ENCODE assay signal across 13 cellular contexts in the genomic region with DNA sequence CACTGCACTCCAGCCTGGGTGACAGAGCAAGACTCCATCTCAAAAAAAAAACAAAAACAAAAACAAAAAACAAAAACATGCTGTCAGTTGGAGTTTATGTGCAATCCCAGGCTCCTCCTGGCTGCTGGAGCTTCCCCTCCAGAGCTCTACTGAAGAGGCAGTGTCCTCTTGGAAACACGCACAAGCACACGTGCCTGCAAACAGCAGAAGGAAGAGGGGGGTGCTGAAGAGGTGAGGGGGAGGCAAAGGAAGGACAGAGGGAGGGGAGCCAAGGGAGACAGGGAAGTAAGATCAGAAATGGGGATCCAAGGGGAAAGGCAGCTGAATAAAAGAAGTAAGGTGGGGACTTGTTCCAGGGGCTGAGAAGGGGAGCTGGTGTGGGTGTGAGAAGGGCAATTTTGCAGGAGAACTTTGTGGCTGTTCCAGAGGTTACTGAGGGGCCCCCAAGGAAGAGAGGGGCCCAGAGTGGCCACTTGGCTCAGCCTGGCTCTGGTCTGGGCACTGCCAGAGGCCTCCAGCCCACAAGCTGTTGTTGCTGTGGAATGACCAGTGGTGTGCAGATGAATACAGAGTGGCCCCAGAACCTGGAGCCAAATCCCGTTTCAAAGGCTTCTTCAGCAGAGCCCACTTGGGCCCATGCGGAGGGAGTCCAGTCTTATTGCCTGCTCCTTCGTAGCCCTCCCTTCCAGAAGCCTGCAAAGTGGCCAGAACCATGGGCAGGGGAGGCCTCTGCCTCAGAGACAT. TPM values are rescaled to one million over a fixed set of nuclear protein-coding genes. Genes with fewer than 3 reads are reported as not detected.
A peak's percentile ranks its signal among the peaks of the same experiment; 100 is the strongest.
DNase-seq lines count a peak whose midpoint lies in the region; ATAC-seq lines count a peak whose summit lies in the region.
"Had no signal": no experiment of that assay in that cellular context is flagged by ENCODE, and none has a peak within 500 bp of the region (broad histone marks: within the 10 kb centered on the region; RNA-seq: fewer than 3 reads in every experiment).

No MANE protein-coding gene starts in this region.

- H3K4me3 Mint-ChIP-seq in stimulated activated naive B cell treated with anti-CD40 and anti-IgM and Interleukin-4, amounts not matched to agents 10 μg/mL and 1 μg/mL and 100 μg/mL, for 72 hours, result no peak overlapping the region
- H3K4me3 Mint-ChIP-seq in naive thymus-derived CD8-positive, alpha-beta T cell, result no peak overlapping the region
- H3K4me3 Mint-ChIP-seq: activated naive CD8-positive, alpha-beta T cell treated with anti-CD3 and anti-CD28 coated beads, Interleukin-2, amount 10 ng/mL, durations not matched to agents 7 days and 5 days; naive thymus-derived CD4-positive, alpha-beta T cell had no signal

- no peak overlapping the region for H3K4me3 ChIP-seq in BLaER1
- H3K4me3 ChIP-seq: right lobe of liver had no signal

- no peaks in the 10 kb centered on the region for H3K36me3 Mint-ChIP-seq in stimulated activated naive B cell treated with anti-CD40 and anti-IgM and Interleukin-4, amounts not matched to agents 10 μg/mL and 1 μg/mL and 100 μg/mL, for 72 hours
- H3K36me3 Mint-ChIP-seq in naive thymus-derived CD8-positive, alpha-beta T cell, result peaks cover 0 to 2% (median 0%) of the 10 kb centered on the region in 3 donors
- H3K36me3 Mint-ChIP-seq: activated naive CD8-positive, alpha-beta T cell treated with anti-CD3 and anti-CD28 coated beads, Interleukin-2, amount 10 ng/mL, durations not matched to agents 7 days and 5 days; naive thymus-derived CD4-positive, alpha-beta T cell had no signal

- 0 out of 2 replicates have a peak overlapping the region, but pooled peaks have one; percentile 51 for H3K9ac ChIP-seq in BLaER1

- H3K9me3 Mint-ChIP-seq in stimulated activated naive B cell treated with anti-CD40 and anti-IgM and Interleukin-4, amounts not matched to agents 10 μg/mL and 1 μg/mL and 100 μg/mL, for 72 hours, result no peaks in the 10 kb centered on the region
- no peaks in the 10 kb centered on the region for H3K9me3 Mint-ChIP-seq in naive thymus-derived CD8-positive, alpha-beta T cell
- H3K9me3 Mint-ChIP-seq: activated naive CD8-positive, alpha-beta T cell treated with anti-CD3 and anti-CD28 coated beads, Interleukin-2, amount 10 ng/mL, durations not matched to agents 7 days and 5 days; naive thymus-derived CD4-positive, alpha-beta T cell had no signal

- H3K9me3 ChIP-seq in BLaER1, result no peaks in the 10 kb centered on the region
- H3K9me3 ChIP-seq: right lobe of liver had no signal

- ATAC-seq in left colon, result peak; percentile 44
- ATAC-seq in stimulated activated naive B cell treated with anti-CD40 and anti-IgM and Interleukin-4, amounts not matched to agents 10 μg/mL and 1 μg/mL and 100 μg/mL, for 72 hours (replicated peaks), result no peak
- ATAC-seq in naive thymus-derived CD8-positive, alpha-beta T cell, result no peak
- ATAC-seq: naive thymus-derived CD4-positive, alpha-beta T cell had no signal

- H3K27ac ChIP-seq in BLaER1, result peak overlapping the region; percentile 71; the same call in 1 of the 2 replicates
- H3K27ac ChIP-seq: right lobe of liver had no signal

- H3K4me2 ChIP-seq in BLaER1, result peak overlapping the region; percentile 77

- peaks cover 63% of the 10 kb centered on the region for H4K20me1 ChIP-seq in BLaER1

- H3K4me1 ChIP-seq in BLaER1, result peaks cover 91% of the 10 kb centered on the region
- H3K4me1 ChIP-seq: right lobe of liver had no signal

- H3K27me3 Mint-ChIP-seq in stimulated activated naive B cell treated with anti-CD40 and anti-IgM and Interleukin-4, amounts not matched to agents 10 μg/mL and 1 μg/mL and 100 μg/mL, for 72 hours, result peaks cover 3 to 16% of the 10 kb centered on the region in 2 donors
- peaks cover 0 to 17% (median 5%) of the 10 kb centered on the region in 5 donors for H3K27me3 Mint-ChIP-seq in naive thymus-derived CD8-positive, alpha-beta T cell

- peak in 44 of 58 donors; percentile 16 to 87 (median 56) for DNase-seq in anterior cingulate cortex (lab: John Stamatoyannopoulos, UW)
- no peak for DNase-seq in left colon
- DNase-seq in stimulated activated naive B cell treated with anti-CD40 and anti-IgM and Interleukin-4, amounts not matched to agents 10 μg/mL and 1 μg/mL and 100 μg/mL, for 72 hours, result no peak
- no peak for DNase-seq in naive thymus-derived CD8-positive, alpha-beta T cell
- no peak for DNase-seq in stimulated activated naive CD4-positive, alpha-beta T cell (lab: John Stamatoyannopoulos, UW)
- DNase-seq in NCI-H446 (lab: John Stamatoyannopoulos, UW), result no peak
- DNase-seq in foreskin melanocyte, result no peak
- DNase-seq: activated naive CD8-positive, alpha-beta T cell treated with anti-CD3 and anti-CD28 coated beads, Interleukin-2, amount 10 ng/mL, durations not matched to agents 7 days and 5 days; activated T-cell treated with anti-CD3 and anti-CD28 coated beads, Interleukin-2, amount 50 U/mL, for 48 hours; naive thymus-derived CD4-positive, alpha-beta T cell; NCI-H1105; right lobe of liver had no signal

- POLR2A ChIA-PET in naive thymus-derived CD8-positive, alpha-beta T cell (lab: Charles Lee), result interaction anchor here (0.5 kb wide), 1 partner anchor 91 kb away, joined by 3 read pairs; no protein-coding TSS in a partner anchor

- peak overlapping the region; percentile 44 for H3K27ac Mint-ChIP-seq in stimulated activated naive B cell treated with anti-CD40 and anti-IgM and Interleukin-4, amounts not matched to agents 10 μg/mL and 1 μg/mL and 100 μg/mL, for 72 hours
- peak overlapping the region in 2 of 10 donors; percentile 12 to 56 for H3K27ac Mint-ChIP-seq in naive thymus-derived CD8-positive, alpha-beta T cell
- H3K27ac Mint-ChIP-seq: activated naive CD8-positive, alpha-beta T cell treated with anti-CD3 and anti-CD28 coated beads, Interleukin-2, amount 10 ng/mL, durations not matched to agents 7 days and 5 days had no signal

- intact Hi-C loops in left colon (cut with DNase I, micrococcal nuclease), result no loop called here

- H3K4me1 Mint-ChIP-seq in stimulated activated naive B cell treated with anti-CD40 and anti-IgM and Interleukin-4, amounts not matched to agents 10 μg/mL and 1 μg/mL and 100 μg/mL, for 72 hours, result peaks cover 0 to 2% of the 10 kb centered on the region in 2 donors
- H3K4me1 Mint-ChIP-seq in naive thymus-derived CD8-positive, alpha-beta T cell, result peaks cover 0 to 2% (median 0%) of the 10 kb centered on the region in 4 donors

- peaks cover 27% of the 10 kb centered on the region for H3K36me3 ChIP-seq in BLaER1
- H3K36me3 ChIP-seq: right lobe of liver had no signal

- no peaks in the 10 kb centered on the region for H3K27me3 ChIP-seq in BLaER1
- H3K27me3 ChIP-seq: right lobe of liver had no signal

RNA-seq across cellular contexts. Expression of a gene that starts 34.4 kb away (rescaled TPM):
- total RNA-seq in left colon, result 1 to 10 TPM; 2.0 to 4.5 TPM
- 1 to 10 TPM; 6.6 to 7.9 TPM for total RNA-seq in naive thymus-derived CD8-positive, alpha-beta T cell
- polyA plus RNA-seq in naive thymus-derived CD8-positive, alpha-beta T cell, result 1 to 10 TPM in 2 of 3 donors, under 1 TPM in 1; 0.37 to 2.6 (median 1.3) TPM

RNA-seq across cellular contexts. Expression of a gene that starts 48.3 kb away (rescaled TPM):
- 10 to 100 TPM; 22.0 to 23.6 TPM for total RNA-seq in left colon
- 100 to 1,000 TPM; 100 to 103 TPM for total RNA-seq in naive thymus-derived CD8-positive, alpha-beta T cell
- polyA plus RNA-seq in naive thymus-derived CD8-positive, alpha-beta T cell, result 10 to 100 TPM; 26.1 to 35.1 (median 27.2) TPM

RNA-seq across cellular contexts. Expression of a gene that starts 49.8 kb away (rescaled TPM):
- 10 to 100 TPM; 56.1 to 67.2 TPM for total RNA-seq in left colon
- total RNA-seq in naive thymus-derived CD8-positive, alpha-beta T cell, result 10 to 100 TPM; 24.5 to 25.7 TPM
- 1 to 10 TPM; 1.4 to 3.4 (median 1.9) TPM for polyA plus RNA-seq in naive thymus-derived CD8-positive, alpha-beta T cell

Comparison
In these comparisons a context has a peak if more than half of its experiments do, and no peak if none do; other contexts are left out.
1. DNase-seq: peak in anterior cingulate cortex (44 of 58); none in left colon (0 of 2), stimulated activated naive B cell treated with anti-CD40 and anti-IgM and Interleukin-4, amounts not matched to agents 10 μg/mL and 1 μg/mL and 100 μg/mL, for 72 hours (single experiment), naive thymus-derived CD8-positive, alpha-beta T cell (0 of 10), stimulated activated naive CD4-positive, alpha-beta T cell (0 of 6), NCI-H446 (0 of 2) and foreskin melanocyte (single experiment).
2. RNA of a gene that starts 48.3 kb away (total RNA-seq): 100 to 103 TPM in naive thymus-derived CD8-positive, alpha-beta T cell; 22.0 to 23.6 TPM in left colon; every median in the first group is over 4 times any median in the second.